8 cellular contexts compared by ENCODE assay signal in genomic region chr4:81069706-81070331, GRCh38. TPM values are rescaled to one million over a fixed set of nuclear protein-coding genes. Genes with fewer than 3 reads are reported as not detected.
DNase-seq lines count a peak whose midpoint lies in the region; ATAC-seq and FAIRE-seq lines count a peak whose summit lies in the region.

No MANE protein-coding gene starts in this region.

- H3K27ac Mint-ChIP-seq in activated CD8-positive, alpha-beta memory T cell treated with anti-CD3 and anti-CD28 coated beads, Interleukin-2, amount 10 ng/mL, durations not matched to agents 7 days and 5 days: no peak overlapping the region
- peak overlapping the region in 2 of 6 donors; percentile 17 to 19 for H3K27ac Mint-ChIP-seq in naive B cell

- H3K4me1 Mint-ChIP-seq in activated CD8-positive, alpha-beta memory T cell treated with anti-CD3 and anti-CD28 coated beads, Interleukin-2, amount 10 ng/mL, durations not matched to agents 7 days and 5 days: no peaks in the 10 kb centered on the region
- no peaks in the 10 kb centered on the region for H3K4me1 Mint-ChIP-seq in naive B cell

- H3K27me3 Mint-ChIP-seq in activated CD8-positive, alpha-beta memory T cell treated with anti-CD3 and anti-CD28 coated beads, Interleukin-2, amount 10 ng/mL, durations not matched to agents 7 days and 5 days: peaks cover 22% of the 10 kb centered on the region
- H3K27me3 Mint-ChIP-seq in naive B cell: peaks cover 0 to 9% (median 0%) of the 10 kb centered on the region in 3 donors

- no peak overlapping the region for H3K27ac ChIP-seq in epithelial cell of prostate

- CTCF ChIA-PET in activated CD8-positive, alpha-beta memory T cell treated with anti-CD3 and anti-CD28 coated beads, Interleukin-2, amount 10 ng/mL, durations not matched to agents 7 days and 5 days (lab: Charles Lee): interaction anchor here (0.6 to 3.2 kb wide), 11 partner anchors 9 to 284 kb away, joined by 3 to 33 read pairs (median 4); no protein-coding TSS in a partner anchor

- H3K36me3 Mint-ChIP-seq in activated CD8-positive, alpha-beta memory T cell treated with anti-CD3 and anti-CD28 coated beads, Interleukin-2, amount 10 ng/mL, durations not matched to agents 7 days and 5 days: no peaks in the 10 kb centered on the region
- H3K36me3 Mint-ChIP-seq in naive B cell: no peaks in the 10 kb centered on the region

- no peak overlapping the region for H3K4me3 Mint-ChIP-seq in activated CD8-positive, alpha-beta memory T cell treated with anti-CD3 and anti-CD28 coated beads, Interleukin-2, amount 10 ng/mL, durations not matched to agents 7 days and 5 days
- no peak overlapping the region for H3K4me3 Mint-ChIP-seq in naive B cell

- DNase-seq in DMS79 (lab: John Stamatoyannopoulos, UW): peak; percentile 42
- DNase-seq in HTR-8/SVneo (ENCODE audit: insufficient read length, low spot score): peak; percentile 10
- peak; percentile 21 for DNase-seq in NOMO-1 treated with dmso at 0.1 percent for 144 hours (lab: John Stamatoyannopoulos, UW; ENCODE audit: unreplicated experiment)
- DNase-seq in activated CD8-positive, alpha-beta memory T cell treated with anti-CD3 and anti-CD28 coated beads, Interleukin-2, amount 10 ng/mL, durations not matched to agents 7 days and 5 days: peak; percentile 78
- peak; percentile 48 for DNase-seq in epithelial cell of prostate (ENCODE audit: low read depth, low spot score)
- DNase-seq in naive B cell: peak; percentile 55
- peak; percentile 15 for DNase-seq in stimulated activated naive CD4-positive, alpha-beta T cell treated with Interleukin-2 at 50 U/mL for 16 hours (lab: John Stamatoyannopoulos, UW)

- H3K9me3 Mint-ChIP-seq in activated CD8-positive, alpha-beta memory T cell treated with anti-CD3 and anti-CD28 coated beads, Interleukin-2, amount 10 ng/mL, durations not matched to agents 7 days and 5 days (ENCODE audit: low read depth): no peaks in the 10 kb centered on the region
- no peaks in the 10 kb centered on the region for H3K9me3 Mint-ChIP-seq in naive B cell

- ATAC-seq in GM21528 (IDR thresholded peaks at IDR 0.05; ENCODE audit: low FRiP score, unreplicated experiment) (peak; percentile 99), naive B cell (ENCODE audit: low read depth in 2 of 2) (peak; percentile 89 to 90)
- peak; percentile 82 for ATAC-seq in activated CD8-positive, alpha-beta memory T cell treated with anti-CD3 and anti-CD28 coated beads, Interleukin-2, amount 10 ng/mL, durations not matched to agents 7 days and 5 days

- FAIRE-seq in HTR-8/SVneo (lab: Jason Lieb, UNC): no peak

RNA-seq across cellular contexts. Expression of gene BMP3, which starts 39.3 kb away (rescaled TPM):
- total RNA-seq in activated CD8-positive, alpha-beta memory T cell treated with anti-CD3 and anti-CD28 coated beads, Interleukin-2, amount 10 ng/mL, durations not matched to agents 7 days and 5 days: not detected
- polyA plus RNA-seq in naive B cell (ENCODE audit: low read depth in 6 of 6): 1 to 10 TPM in 5 of 6 donors, under 1 TPM in 1; 0.86 to 3.0 (median 1.7) TPM

Comparison
In these comparisons a context has a peak if more than half of its experiments do, and no peak if none do; other contexts are left out.
1. DNase-seq: peak in every context shown above with its lines; median percentile 78 in activated CD8-positive, alpha-beta memory T cell treated with anti-CD3 and anti-CD28 coated beads, Interleukin-2, amount 10 ng/mL, durations not matched to agents 7 days and 5 days; 55 in naive B cell; 48 in epithelial cell of prostate; 42 in DMS79; 21 in NOMO-1 treated with dmso at 0.1 percent for 144 hours; 15 in stimulated activated naive CD4-positive, alpha-beta T cell treated with Interleukin-2 at 50 U/mL for 16 hours; 10 in HTR-8/SVneo.